Comparison of ENCODE assay signal across 8 cellular contexts in the genomic region with DNA sequence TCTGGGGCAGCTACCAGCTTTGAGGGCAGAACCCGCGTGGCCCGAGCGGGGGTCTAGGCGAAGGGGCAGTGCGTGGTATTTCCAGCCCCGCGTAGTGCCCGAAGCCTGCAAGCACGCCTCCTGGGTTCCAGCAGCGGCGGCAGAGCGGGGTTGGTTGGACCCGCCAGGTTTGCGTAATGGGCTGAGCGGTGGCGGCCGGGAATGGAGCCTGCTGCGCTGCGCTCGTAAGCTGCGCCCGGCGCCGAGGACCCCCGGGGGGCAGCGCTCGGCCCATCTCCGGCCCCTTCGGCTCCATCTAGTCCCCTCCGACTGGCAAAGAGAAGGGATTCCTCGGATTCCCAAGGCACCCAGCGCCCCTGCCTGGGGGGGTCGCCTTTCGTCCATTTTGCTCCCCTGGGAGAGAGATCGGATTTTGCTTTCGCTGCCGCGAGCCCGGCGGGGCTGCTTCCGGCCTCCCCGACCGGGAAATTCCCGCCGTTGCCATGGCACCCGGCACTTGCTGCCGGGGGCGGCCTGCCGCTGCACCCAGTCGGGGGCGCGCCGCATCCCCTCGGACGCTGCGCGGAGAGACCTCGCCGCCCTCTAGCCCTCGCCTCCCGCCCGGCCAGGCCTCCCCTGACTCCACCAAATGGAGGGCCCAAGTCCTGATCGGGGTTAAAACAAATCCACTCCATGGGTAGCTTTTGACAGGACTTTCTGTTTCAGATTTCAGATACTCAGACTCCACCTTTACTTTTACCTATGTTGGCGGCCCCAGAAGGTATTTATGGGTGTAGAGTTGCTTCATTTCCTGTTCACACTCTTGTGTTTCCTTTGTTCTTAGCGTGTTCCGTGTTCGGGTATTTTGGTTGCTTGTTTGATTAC.
DNase-seq lines count a peak whose midpoint lies in the region; ATAC-seq and TF ChIP-seq lines count a peak whose summit lies in the region.
"Not testable (repeated sequence)": the region's sequence is repeated elsewhere in the genome, so short reads cannot be mapped to it uniquely, and the experiment has no call there.

No MANE protein-coding gene starts in this region.

- intact Hi-C loops in CD8-positive, alpha-beta T cell (cut with DNase I, micrococcal nuclease): not testable (repeated sequence)

- ATAC-seq in CD8-positive, alpha-beta T cell; activated T-helper 17 cell treated with anti-CD3 and anti-CD28 coated beads, Interleukin-2, amount 50 U/mL, for 72 hours (replicated peaks); stimulated activated naive B cell treated with anti-CD40 and anti-IgM and Interleukin-4, amounts not matched to agents 10 μg/mL and 1 μg/mL and 100 μg/mL, for 72 hours (replicated peaks): not testable (repeated sequence)

- H3K27me3 ChIP-seq in CD8-positive, alpha-beta T cell (ENCODE audit: insufficient read depth, low read length); effector memory CD4-positive, alpha-beta T cell (replicated peaks; ENCODE audit: control insufficient read depth, insufficient read depth, low read length, poor library complexity, severe bottlenecking); kidney epithelial cell (ENCODE audit: control insufficient read depth, insufficient read depth, low read length): not testable (repeated sequence)

- H3K9me3 Mint-ChIP-seq in CD8-positive, alpha-beta T cell; activated T-helper 17 cell treated with anti-CD3 and anti-CD28 coated beads, Interleukin-2, amount 50 U/mL, for 72 hours; stimulated activated naive B cell treated with anti-CD40 and anti-IgM and Interleukin-4, amounts not matched to agents 10 μg/mL and 1 μg/mL and 100 μg/mL, for 72 hours: not testable (repeated sequence)

- not testable (repeated sequence) for H3K4me1 ChIP-seq in CD8-positive, alpha-beta T cell (ENCODE audit: insufficient read depth, low read length); effector memory CD4-positive, alpha-beta T cell (ENCODE audit: control insufficient read depth, insufficient read depth, low read length, poor library complexity, severe bottlenecking)

- H3K27ac Mint-ChIP-seq in CD8-positive, alpha-beta T cell: peak overlapping the region; percentile 96
- not testable (repeated sequence) for H3K27ac Mint-ChIP-seq in activated T-helper 17 cell treated with anti-CD3 and anti-CD28 coated beads, Interleukin-2, amount 50 U/mL, for 72 hours
- H3K27ac Mint-ChIP-seq in stimulated activated naive B cell treated with anti-CD40 and anti-IgM and Interleukin-4, amounts not matched to agents 10 μg/mL and 1 μg/mL and 100 μg/mL, for 72 hours: peak overlapping the region; percentile 95

- H3K27me3 Mint-ChIP-seq in CD8-positive, alpha-beta T cell (ENCODE audit: low read depth); activated T-helper 17 cell treated with anti-CD3 and anti-CD28 coated beads, Interleukin-2, amount 50 U/mL, for 72 hours; stimulated activated naive B cell treated with anti-CD40 and anti-IgM and Interleukin-4, amounts not matched to agents 10 μg/mL and 1 μg/mL and 100 μg/mL, for 72 hours: not testable (repeated sequence)

- not testable (repeated sequence) for H3K9me3 ChIP-seq in CD8-positive, alpha-beta T cell (ENCODE audit: low read length); effector memory CD4-positive, alpha-beta T cell (ENCODE audit: control insufficient read depth, low read length)

- H3K4me3 Mint-ChIP-seq in CD8-positive, alpha-beta T cell: peak overlapping the region; percentile 88
- peak overlapping the region; percentile 82 for H3K4me3 Mint-ChIP-seq in activated T-helper 17 cell treated with anti-CD3 and anti-CD28 coated beads, Interleukin-2, amount 50 U/mL, for 72 hours
- H3K4me3 Mint-ChIP-seq in stimulated activated naive B cell treated with anti-CD40 and anti-IgM and Interleukin-4, amounts not matched to agents 10 μg/mL and 1 μg/mL and 100 μg/mL, for 72 hours: peak overlapping the region; percentile 83 to 86

- POLR2A ChIA-PET in CD8-positive, alpha-beta T cell (lab: Charles Lee): not testable (repeated sequence)

- H3K4me1 Mint-ChIP-seq in CD8-positive, alpha-beta T cell (ENCODE audit: low read depth); activated T-helper 17 cell treated with anti-CD3 and anti-CD28 coated beads, Interleukin-2, amount 50 U/mL, for 72 hours; stimulated activated naive B cell treated with anti-CD40 and anti-IgM and Interleukin-4, amounts not matched to agents 10 μg/mL and 1 μg/mL and 100 μg/mL, for 72 hours: not testable (repeated sequence)

- H3K36me3 ChIP-seq in CD8-positive, alpha-beta T cell (ENCODE audit: insufficient read depth, low read length); effector memory CD4-positive, alpha-beta T cell (ENCODE audit: control insufficient read depth, insufficient read depth, low read length); kidney epithelial cell (ENCODE audit: control insufficient read depth, insufficient read depth, low read length): not testable (repeated sequence)

- CTCF ChIA-PET in CD8-positive, alpha-beta T cell (lab: Charles Lee): not testable (repeated sequence)

- DNase-seq in CD8-positive, alpha-beta T cell: peak; percentile 53 to 84 (median 67)
- peak; percentile 37 for DNase-seq in LHCN-M2 (ENCODE audit: low read depth)
- DNase-seq in T follicular helper cell (ENCODE audit: low read depth): peak; percentile 62
- peak; percentile 57 to 69 (median 57) for DNase-seq in effector memory CD4-positive, alpha-beta T cell
- not testable (repeated sequence) for DNase-seq in kidney epithelial cell (ENCODE audit: low read depth)
- DNase-seq in putamen (ENCODE audit: low spot score): peak; percentile 6
- DNase-seq in stimulated activated naive B cell treated with anti-CD40 and anti-IgM and Interleukin-4, amounts not matched to agents 10 μg/mL and 1 μg/mL and 100 μg/mL, for 72 hours: peak; percentile 73

- H3K4me3 ChIP-seq in CD8-positive, alpha-beta T cell (ENCODE audit: low read depth, low read length): peak overlapping the region; percentile 41
- H3K4me3 ChIP-seq in effector memory CD4-positive, alpha-beta T cell (ENCODE audit: insufficient read depth, low read depth, low read length, poor library complexity, severe bottlenecking): peak overlapping the region; percentile 49
- peak overlapping the region; percentile 42 for H3K4me3 ChIP-seq in kidney epithelial cell (ENCODE audit: low read depth, low read length)

- H3K36me3 Mint-ChIP-seq in CD8-positive, alpha-beta T cell; activated T-helper 17 cell treated with anti-CD3 and anti-CD28 coated beads, Interleukin-2, amount 50 U/mL, for 72 hours (ENCODE audit: low read depth); stimulated activated naive B cell treated with anti-CD40 and anti-IgM and Interleukin-4, amounts not matched to agents 10 μg/mL and 1 μg/mL and 100 μg/mL, for 72 hours: not testable (repeated sequence)

- H3K27ac ChIP-seq in CD8-positive, alpha-beta T cell (ENCODE audit: low read depth, low read length): peak overlapping the region; percentile 76
- H3K27ac ChIP-seq in effector memory CD4-positive, alpha-beta T cell (ENCODE audit: insufficient read depth, low read length, poor library complexity, severe bottlenecking): peak overlapping the region; percentile 85

- TF ChIP-seq CTCF in CD8-positive, alpha-beta T cell (IDR thresholded peaks at IDR 0.05); kidney epithelial cell (IDR thresholded peaks at IDR 0.05; ENCODE audit: insufficient read depth, low read length, poor library complexity, severe bottlenecking): not testable (repeated sequence)
